In genomic region chr1:215360021-215360420, GRCh38 we compare ENCODE assay signal across 17 cellular contexts.
A peak's percentile ranks its signal among the peaks of the same experiment; 100 is the strongest.
DNase-seq lines count a peak whose midpoint lies in the region; ATAC-seq and TF ChIP-seq lines count a peak whose summit lies in the region.
"Had no signal": no experiment of that assay in that cellular context is flagged by ENCODE, and none has a peak within 500 bp of the region (broad histone marks: within the 10 kb centered on the region; RNA-seq: fewer than 3 reads in every experiment).

No MANE protein-coding gene starts in this region.

- H3K27me3 ChIP-seq in gastrocnemius medialis, result no peaks in the 10 kb centered on the region
- H3K27me3 ChIP-seq: BLaER1 had no signal

- H3K9me3 ChIP-seq in gastrocnemius medialis, result no peaks in the 10 kb centered on the region
- H3K9me3 ChIP-seq: BLaER1 had no signal

- intact Hi-C loops in gastrocnemius medialis (cut with DNase I; ENCODE audit: low total_unique reads), result no loop called here

- H3K4me3 ChIP-seq in gastrocnemius medialis, result no peak overlapping the region
- H3K4me3 ChIP-seq: BLaER1, GM23338 had no signal

- H3K36me3 ChIP-seq in gastrocnemius medialis, result no peaks in the 10 kb centered on the region
- H3K36me3 ChIP-seq: BLaER1 had no signal

- no peak for ATAC-seq in gastrocnemius medialis
- ATAC-seq: CD8-positive, alpha-beta T cell; GM23338; HCT116 had no signal

- no peak overlapping the region for H3K27ac ChIP-seq in gastrocnemius medialis
- H3K27ac ChIP-seq: 22Rv1, BLaER1, C4-2B had no signal

- TF ChIP-seq POLR2A in gastrocnemius medialis (IDR thresholded peaks at IDR 0.05), result no peak

- no peaks in the 10 kb centered on the region for H3K4me1 ChIP-seq in gastrocnemius medialis
- H3K4me1 ChIP-seq: BLaER1 had no signal

- DNase-seq in COLO829 (ENCODE audit: low spot score) (peak; percentile 93), astrocyte of the hippocampus (ENCODE audit: low read depth, low spot score) (peak; percentile 2), foreskin melanocyte (peak; percentile 57), SHP77 treated with DMSO at 0.1 percent for 48 hours (lab: John Stamatoyannopoulos, UW) (no peak), gastrocnemius medialis (no peak)
- no peak for DNase-seq in activated naive CD4-positive, alpha-beta T cell treated with Interleukin-2 at 50 U/mL for 16 hours
- DNase-seq: CD4-positive, CD25-positive, alpha-beta regulatory T cell; CD8-positive, alpha-beta T cell; DMS 273 treated with DMSO at 0.1 percent for 48 hours; DMS79 treated with DMSO at 0.1 percent for 48 hours; GF-D8; H9 had no signal

- no peak for TF ChIP-seq CTCF in gastrocnemius medialis (IDR thresholded peaks at IDR 0.05 in 4 of 5, conservative IDR thresholded peaks at IDR 0.05 in 1 of 5)

- in situ Hi-C loops in gastrocnemius medialis (cut with MboI; ENCODE audit: low sequenced_read_pairs in 4 of 4), result no loop called here

Comparison
In these comparisons a context has a peak if more than half of its experiments do, and no peak if none do; other contexts are left out.
1. DNase-seq: peak in COLO829 (single experiment), astrocyte of the hippocampus (single experiment) and foreskin melanocyte (single experiment); none in activated naive CD4-positive, alpha-beta T cell treated with Interleukin-2 at 50 U/mL for 16 hours (single experiment), SHP77 treated with DMSO at 0.1 percent for 48 hours (single experiment) and gastrocnemius medialis (0 of 2).